In the genomic region with DNA sequence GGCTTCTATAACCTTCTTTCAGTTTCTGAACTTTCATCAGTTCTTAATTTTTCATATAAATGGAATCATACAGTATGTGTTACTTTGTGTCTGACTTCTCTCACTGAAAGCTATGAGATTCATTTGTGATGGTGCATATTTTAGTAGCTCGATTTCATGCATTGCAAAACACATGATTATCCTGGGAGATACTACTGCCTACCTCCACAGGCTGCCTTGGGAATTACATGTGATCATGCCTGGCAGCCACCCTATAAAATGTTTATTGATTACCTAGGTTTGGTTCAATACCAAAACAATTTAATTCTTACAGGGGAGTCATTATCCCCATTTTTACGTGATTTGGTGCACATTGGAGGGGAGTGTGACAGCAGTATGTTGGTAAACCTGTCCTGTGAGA, we compare ENCODE assay signal across 18 cellular contexts.
"Had no signal": no experiment of that assay in that cellular context is flagged by ENCODE, and none has a peak within 500 bp of the region (broad histone marks: within the 10 kb centered on the region; RNA-seq: fewer than 3 reads in every experiment).

No MANE protein-coding gene starts in this region.

- DNase-seq: activated CD4-positive, alpha-beta T cell treated with anti-CD3 and anti-CD28 coated beads, Interleukin-2, amount 10 ng/mL, durations not matched to agents 7 days and 5 days; activated CD4-positive, CD25-positive, alpha-beta regulatory T cell; activated CD8-positive, alpha-beta memory T cell treated with anti-CD3 and anti-CD28 coated beads for 24 hours; activated naive CD4-positive, alpha-beta T cell treated with anti-CD3 and anti-CD28 coated beads for 36 hours; colonic mucosa; effector CD4-positive, alpha-beta T cell; immature natural killer cell; midbrain; posterior cingulate gyrus; right cardiac atrium; thyroid gland had no signal

- ATAC-seq: activated T-helper 17 cell treated with anti-CD3 and anti-CD28 coated beads, Interleukin-2, amount 50 U/mL, for 72 hours; right cardiac atrium; stimulated activated effector memory CD8-positive, alpha-beta T cell treated with anti-CD3 and anti-CD28 coated beads, Interleukin-12 subunit alpha, Interleukin-12 subunit beta, amount 100 ng/mL, for 72 hours had no signal

- H3K9me3 ChIP-seq: colonic mucosa, neutrophil, thyroid gland, vagina had no signal

- H3K27ac ChIP-seq: cardiac muscle cell, colonic mucosa, neutrophil, thyroid gland, vagina had no signal

- H3K27me3 ChIP-seq: cardiac muscle cell, colonic mucosa, neutrophil, thyroid gland, vagina had no signal

- H3K36me3 ChIP-seq: cardiac muscle cell, colonic mucosa, neutrophil, thyroid gland, vagina had no signal

- FAIRE-seq: TTC549 had no signal

- H3K4me3 ChIP-seq: cardiac muscle cell, colonic mucosa, lung, thyroid gland, vagina had no signal

- H3K4me1 ChIP-seq: colonic mucosa, thyroid gland had no signal
